Comparison of ENCODE assay signal across 11 cellular contexts in genomic region chr21:33940164-33940563, GRCh38. TPM values are rescaled to one million over a fixed set of nuclear protein-coding genes. Genes with fewer than 3 reads are reported as not detected.
A peak's percentile ranks its signal among the peaks of the same experiment; 100 is the strongest.
DNase-seq lines count a peak whose midpoint lies in the region; ATAC-seq and TF ChIP-seq lines count a peak whose summit lies in the region.
"Had no signal": no experiment of that assay in that cellular context is flagged by ENCODE, and none has a peak within 500 bp of the region (broad histone marks: within the 10 kb centered on the region; RNA-seq: fewer than 3 reads in every experiment).

No MANE protein-coding gene starts in this region.

- DNase-seq in Daoy (ENCODE audit: low read depth), result peak; percentile 72
- peak; percentile 69 for DNase-seq in NB4 (ENCODE audit: low read depth)
- DNase-seq in chondrocyte (ENCODE audit: low spot score), result no peak
- no peak for DNase-seq in osteocyte (ENCODE audit: extremely low spot score, unreplicated experiment)
- DNase-seq in spleen, result no peak
- no peak for DNase-seq in SW 1271 (lab: John Stamatoyannopoulos, UW)
- no peak for DNase-seq in activated CD8-positive, alpha-beta memory T cell treated with anti-CD3 and anti-CD28 coated beads for 24 hours
- DNase-seq: activated naive CD4-positive, alpha-beta T cell treated with anti-CD3 and anti-CD28 coated beads, Interleukin-2, amount 50 U/mL, for 16 hours; DMS 273 treated with DMSO at 0.1 percent for 48 hours; nephron progenitor cell had no signal

- no peak overlapping the region for H3K4me3 ChIP-seq in NB4 (ENCODE audit: low read depth, low read length)
- H3K4me3 ChIP-seq in spleen, result no peak overlapping the region

- 59 to 74% (median 61%) methylated on average over 9 of the region's 9 CpGs for WGBS in spleen, 5 donors

- H3K4me3 Mint-ChIP-seq in chondrocyte (ENCODE audit: unreplicated experiment), result no peak overlapping the region
- H3K4me3 Mint-ChIP-seq in osteocyte (ENCODE audit: unreplicated experiment), result no peak overlapping the region
- H3K4me3 Mint-ChIP-seq: nephron progenitor cell had no signal

- H3K36me3 ChIP-seq in spleen, result no peaks in the 10 kb centered on the region

- H3K27ac ChIP-seq in spleen, result no peak overlapping the region

- H3K4me1 ChIP-seq in spleen, result peaks cover 0 to 37% (median 23%) of the 10 kb centered on the region in 6 donors

- no peaks in the 10 kb centered on the region for H3K9me3 ChIP-seq in spleen

- no peaks in the 10 kb centered on the region for H3K27me3 ChIP-seq in spleen (replicated peaks in 1 of 7)

- H3K27me3 Mint-ChIP-seq in chondrocyte (ENCODE audit: low read depth), result no peaks in the 10 kb centered on the region
- H3K27me3 Mint-ChIP-seq in osteocyte (ENCODE audit: unreplicated experiment), result no peaks in the 10 kb centered on the region

- H3K27ac Mint-ChIP-seq in chondrocyte (ENCODE audit: unreplicated experiment) (peak overlapping the region; percentile 6), osteocyte (ENCODE audit: unreplicated experiment) (peak overlapping the region; percentile 17)

- no peak for ATAC-seq in HG03135 (IDR thresholded peaks at IDR 0.05; ENCODE audit: unreplicated experiment)

- intact Hi-C loops in spleen (cut with DNase I; ENCODE audit: low total_unique reads), result no loop called here

- peaks cover 6% of the 10 kb centered on the region for H3K36me3 Mint-ChIP-seq in chondrocyte (ENCODE audit: low read depth)
- peaks cover 8% of the 10 kb centered on the region for H3K36me3 Mint-ChIP-seq in osteocyte (ENCODE audit: unreplicated experiment)

- no peak for TF ChIP-seq CTCF in NB4 (IDR thresholded peaks at IDR 0.05; ENCODE audit: low read depth, low read length)
- no peak for TF ChIP-seq CTCF in chondrocyte (IDR thresholded peaks at IDR 0.05)
- no peak for TF ChIP-seq CTCF in osteocyte (IDR thresholded peaks at IDR 0.05)
- TF ChIP-seq CTCF in spleen (IDR thresholded peaks at IDR 0.05 in 8 of 11, conservative IDR thresholded peaks at IDR 0.05 in 3 of 11), result no peak

- peaks cover 19% of the 10 kb centered on the region for H3K4me1 Mint-ChIP-seq in chondrocyte (ENCODE audit: low read depth)
- peaks cover 30% of the 10 kb centered on the region for H3K4me1 Mint-ChIP-seq in osteocyte (ENCODE audit: unreplicated experiment)

- H3K9me3 Mint-ChIP-seq in chondrocyte (ENCODE audit: low read depth) (peaks cover 10% of the 10 kb centered on the region), osteocyte (ENCODE audit: unreplicated experiment) (peaks cover 4% of the 10 kb centered on the region)

- TF ChIP-seq POLR2A in NB4 (IDR thresholded peaks at IDR 0.05; ENCODE audit: extremely low read depth, insufficient read length), result no peak
- no peak for TF ChIP-seq POLR2A in spleen (IDR thresholded peaks at IDR 0.05)

RNA-seq across cellular contexts. Expression of gene ATP5PO, which starts 24.6 kb away (rescaled TPM):
- total RNA-seq in Daoy (2014; rRNA removed; shearing (Covaris generic)), result 360 and 436 TPM in 2 replicates
- total RNA-seq in chondrocyte, result 129 to 131 TPM (median 131 TPM) in 3 replicates
- total RNA-seq in osteocyte, result 150 and 152 TPM in 2 replicates
- total RNA-seq in spleen, result 100 to 1,000 TPM in 6 of 7 donors, 10 to 100 TPM in 1; 97.6 to 154 (median 125) TPM
- polyA plus RNA-seq in spleen, result 100 to 1,000 TPM; 245 to 286 (median 255) TPM

Comparison
In these comparisons a context has a peak if more than half of its experiments do, and no peak if none do; other contexts are left out.
1. DNase-seq: peak in Daoy (single experiment) and NB4 (single experiment); none in chondrocyte (single experiment), osteocyte (single experiment), spleen (single experiment), SW 1271 (0 of 2) and activated CD8-positive, alpha-beta memory T cell treated with anti-CD3 and anti-CD28 coated beads for 24 hours (single experiment).